23 cellular contexts compared by ENCODE assay signal in genomic region chr13:100560498-100561215, GRCh38. TPM values are rescaled to one million over a fixed set of nuclear protein-coding genes. Genes with fewer than 3 reads are reported as not detected.
DNase-seq lines count a peak whose midpoint lies in the region; ATAC-seq, FAIRE-seq and TF ChIP-seq lines count a peak whose summit lies in the region.
"Had no signal": no experiment of that assay in that cellular context is flagged by ENCODE, and none has a peak within 500 bp of the region (broad histone marks: within the 10 kb centered on the region; RNA-seq: fewer than 3 reads in every experiment).

No MANE protein-coding gene starts in this region.

- no TSS peak for BruUV-seq in A673 (replicated peaks; lab: Mats Ljungman, UMichigan)

- in situ Hi-C loops in G401 (cut with HindIII; ENCODE audit: low sequenced_read_pairs) = no loop called here

- TF ChIP-seq CTCF in body of pancreas (IDR thresholded peaks at IDR 0.05) (no peak), kidney (IDR thresholded peaks at IDR 0.05; ENCODE audit: borderline replicate concordance, extremely low read depth, insufficient read depth) (no peak), A673 (conservative IDR thresholded peaks at IDR 0.05; ENCODE audit: low read depth, low read length) (no peak)

- CTCF ChIA-PET in A673 (lab: Charles Lee) = no interaction called here

- H3K4me3 ChIP-seq in body of pancreas (no peak overlapping the region), kidney (ENCODE audit: low read length in 2 of 2) (no peak overlapping the region), A673 (ENCODE audit: low read depth, low read length, poor library complexity, severe bottlenecking) (no peak overlapping the region)
- H3K4me3 ChIP-seq: hepatocyte, lower lobe of right lung, psoas muscle had no signal

- H3K9ac ChIP-seq in kidney (ENCODE audit: low read length in 2 of 2) = no peak overlapping the region

- no peak overlapping the region for H3K27ac ChIP-seq in body of pancreas
- H3K27ac ChIP-seq in kidney (ENCODE audit: low read depth in 2 of 2, low read length in 2 of 2) = peak overlapping the region; percentile 12 to 14
- H3K27ac ChIP-seq in substantia nigra (ENCODE audit: low read depth, low read length, poor library complexity, severe bottlenecking) = peak overlapping the region; percentile 91
- no peak overlapping the region for H3K27ac ChIP-seq in A673 (ENCODE audit: low read depth, low read length, poor library complexity, severe bottlenecking)
- H3K27ac ChIP-seq: epithelial cell of prostate, hepatocyte, lower lobe of right lung, neutrophil, psoas muscle, VCaP had no signal

- DNase-seq in G401 (ENCODE audit: low spot score) (peak; percentile 76), body of pancreas (no peak), kidney (no peak), substantia nigra (lab: John Stamatoyannopoulos, UW) (peak in 28 of 49 donors; percentile 7 to 76 (median 33)), A673 (ENCODE audit: low spot score) (no peak), mucosa of gallbladder (ENCODE audit: low spot score) (no peak)
- DNase-seq: activated CD4-positive, alpha-beta T cell treated with anti-CD3 and anti-CD28 coated beads for 48 hours; activated naive CD4-positive, alpha-beta T cell treated with anti-CD3 and anti-CD28 coated beads, Interleukin-2, amount 50 U/mL, for 16 hours; aorta; CD4-positive, CD25-positive, alpha-beta regulatory T cell; immature natural killer cell; lower lobe of right lung; NCI-H1105 treated with DMSO at 0.1 percent for 48 hours; NCI-H2081; NCI-H226; NCI-H774; stimulated activated CD8-positive, alpha-beta memory T cell treated with anti-CD3 and anti-CD28 coated beads, Interleukin-4, amount 100 ng/mL, for 48 hours had no signal

- intact Hi-C loops in body of pancreas (cut with DNase I) = no loop called here
- intact Hi-C loops in kidney (cut with DNase I) = no loop called here
- intact Hi-C loops in A673 (cut with micrococcal nuclease; ENCODE audit: unreplicated experiment) = no loop called here

- 84 to 87% methylated on average over 16 of the region's 16 CpGs for WGBS in body of pancreas, 2 donors

- H3K27me3 ChIP-seq in body of pancreas (no peaks in the 10 kb centered on the region), A673 (replicated peaks; ENCODE audit: insufficient read depth, low read depth, low read length, poor library complexity) (no peaks in the 10 kb centered on the region)
- H3K27me3 ChIP-seq: hepatocyte, neutrophil had no signal

- peaks cover 25% of the 10 kb centered on the region for H3K4me1 ChIP-seq in body of pancreas
- H3K4me1 ChIP-seq in kidney (ENCODE audit: control insufficient read depth in 1 of 2, insufficient read depth in 1 of 2, low read depth in 1 of 2, low read length in 2 of 2) = peaks cover 5 to 20% of the 10 kb centered on the region in 2 donors
- no peaks in the 10 kb centered on the region for H3K4me1 ChIP-seq in A673 (ENCODE audit: insufficient read depth, low read length, poor library complexity, severe bottlenecking)
- H3K4me1 ChIP-seq: lower lobe of right lung, psoas muscle had no signal

- no peaks in the 10 kb centered on the region for H3K36me3 ChIP-seq in body of pancreas (replicated peaks in 1 of 2; ENCODE audit: insufficient read depth in 1 of 2, low read depth in 2 of 2)
- no peaks in the 10 kb centered on the region for H3K36me3 ChIP-seq in kidney (ENCODE audit: control insufficient read depth in 1 of 2, insufficient read depth in 2 of 2, low read length in 2 of 2)
- H3K36me3 ChIP-seq in A673 (ENCODE audit: insufficient read depth, low read length, poor library complexity, severe bottlenecking) = no peaks in the 10 kb centered on the region
- H3K36me3 ChIP-seq: lower lobe of right lung, neutrophil had no signal

- H3K9me3 ChIP-seq in body of pancreas = no peaks in the 10 kb centered on the region
- H3K9me3 ChIP-seq in kidney (ENCODE audit: control insufficient read depth in 1 of 2, low read length in 2 of 2) = peaks cover 0 to under 1% of the 10 kb centered on the region in 2 donors
- no peaks in the 10 kb centered on the region for H3K9me3 ChIP-seq in A673 (ENCODE audit: low read depth, low read length, poor library complexity, severe bottlenecking)
- H3K9me3 ChIP-seq: lower lobe of right lung, neutrophil, psoas muscle had no signal

- TF ChIP-seq POLR2A in body of pancreas (IDR thresholded peaks at IDR 0.05) = no peak

- no peak for FAIRE-seq in kidney (lab: Jason Lieb, UNC)

- POLR2A ChIA-PET in A673 (lab: Charles Lee; ENCODE audit: low non-redundant PET) = no interaction called here

- ATAC-seq in body of pancreas = peak; percentile 36
- ATAC-seq in GM18517 (IDR thresholded peaks at IDR 0.05; ENCODE audit: unreplicated experiment) = no peak
- ATAC-seq: lower lobe of right lung had no signal

RNA-seq across cellular contexts. Expression of gene GGACT, which starts 27.9 kb away (rescaled TPM):
- total RNA-seq in G401 (2014; rRNA removed; shearing (Covaris generic)) = 11.4 and 17.8 TPM in 2 replicates
- total RNA-seq in body of pancreas = 10 to 100 TPM in 1 of 2 donors, 1 to 10 TPM in 1; 4.9 to 17.8 TPM
- total RNA-seq in kidney = 9.3 TPM
- 15.6 TPM for polyA plus RNA-seq in kidney (ENCODE audit: insufficient read depth, low read depth, low replicate concordance)
- 3.6 and 3.8 TPM in 2 replicates for total RNA-seq in A673 (2021)
- total RNA-seq in mucosa of gallbladder = 6.4 TPM

Comparison
In these comparisons a context has a peak if more than half of its experiments do, and no peak if none do; other contexts are left out.
1. DNase-seq: peak in G401 (single experiment) and substantia nigra (28 of 49); none in body of pancreas (0 of 4), kidney (single experiment), A673 (single experiment) and mucosa of gallbladder (single experiment).
2. H3K27ac ChIP-seq: peak in kidney (2 of 2) and substantia nigra (single experiment); none in body of pancreas (0 of 4) and A673 (single experiment).